ENCODE assay signal across 1 cellular context in genomic region chr16:86563489-86564345, GRCh38.
TF ChIP-seq lines count a peak whose summit lies in the region.

No MANE protein-coding gene starts in this region.

TF ChIP-seq in HEK293, 187 proteins besides CTCF, POLR2A, EP300 and RAD21 (continued from another document):
- TF ChIP-seq TSHZ1 (tag by site-specific recombination; IDR thresholded peaks at IDR 0.05; ENCODE audit: borderline replicate concordance), result no peak
- no peak for TF ChIP-seq ZNF350 (tag by site-specific recombination; IDR thresholded peaks at IDR 0.05)
- TF ChIP-seq PRDM1 (tag by site-specific recombination; IDR thresholded peaks at IDR 0.05), result peak; percentile 38; the same call in 1 of the 2 replicates
- TF ChIP-seq, protein P1, sequence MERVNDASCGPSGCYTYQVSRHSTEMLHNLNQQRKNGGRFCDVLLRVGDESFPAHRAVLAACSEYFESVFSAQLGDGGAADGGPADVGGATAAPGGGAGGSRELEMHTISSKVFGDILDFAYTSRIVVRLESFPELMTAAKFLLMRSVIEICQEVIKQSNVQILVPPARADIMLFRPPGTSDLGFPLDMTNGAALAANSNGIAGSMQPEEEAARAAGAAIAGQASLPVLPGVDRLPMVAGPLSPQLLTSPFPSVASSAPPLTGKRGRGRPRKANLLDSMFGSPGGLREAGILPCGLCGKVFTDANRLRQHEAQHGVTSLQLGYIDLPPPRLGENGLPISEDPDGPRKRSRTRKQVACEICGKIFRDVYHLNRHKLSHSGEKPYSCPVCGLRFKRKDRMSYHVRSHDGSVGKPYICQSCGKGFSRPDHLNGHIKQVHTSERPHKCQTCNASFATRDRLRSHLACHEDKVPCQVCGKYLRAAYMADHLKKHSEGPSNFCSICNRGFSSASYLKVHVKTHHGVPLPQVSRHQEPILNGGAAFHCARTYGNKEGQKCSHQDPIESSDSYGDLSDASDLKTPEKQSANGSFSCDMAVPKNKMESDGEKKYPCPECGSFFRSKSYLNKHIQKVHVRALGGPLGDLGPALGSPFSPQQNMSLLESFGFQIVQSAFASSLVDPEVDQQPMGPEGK (tag by site-specific recombination; IDR thresholded peaks at IDR 0.05), result peak; percentile 41; the same call in 1 of the 2 replicates
- TF ChIP-seq KLF7 (tag by site-specific recombination; IDR thresholded peaks at IDR 0.05; ENCODE audit: borderline replicate concordance), result no peak
- TF ChIP-seq ZNF248 (tag by site-specific recombination; IDR thresholded peaks at IDR 0.05), result no peak
- peak; percentile 15; the same call in 1 of the 2 replicates for TF ChIP-seq ZIC2 (tag by site-specific recombination; IDR thresholded peaks at IDR 0.05)
- TF ChIP-seq GLI4 (tag by site-specific recombination; IDR thresholded peaks at IDR 0.05), result no peak
- TF ChIP-seq YY1 (tag by site-specific recombination; IDR thresholded peaks at IDR 0.05), result no peak
- 0 out of 2 replicates have a peak, but pooled peaks have one; percentile 36 for TF ChIP-seq ZNF501 (tag by site-specific recombination; IDR thresholded peaks at IDR 0.05)
- no peak for TF ChIP-seq IKZF3 (tag by site-specific recombination; IDR thresholded peaks at IDR 0.05)
- TF ChIP-seq, protein P2, sequence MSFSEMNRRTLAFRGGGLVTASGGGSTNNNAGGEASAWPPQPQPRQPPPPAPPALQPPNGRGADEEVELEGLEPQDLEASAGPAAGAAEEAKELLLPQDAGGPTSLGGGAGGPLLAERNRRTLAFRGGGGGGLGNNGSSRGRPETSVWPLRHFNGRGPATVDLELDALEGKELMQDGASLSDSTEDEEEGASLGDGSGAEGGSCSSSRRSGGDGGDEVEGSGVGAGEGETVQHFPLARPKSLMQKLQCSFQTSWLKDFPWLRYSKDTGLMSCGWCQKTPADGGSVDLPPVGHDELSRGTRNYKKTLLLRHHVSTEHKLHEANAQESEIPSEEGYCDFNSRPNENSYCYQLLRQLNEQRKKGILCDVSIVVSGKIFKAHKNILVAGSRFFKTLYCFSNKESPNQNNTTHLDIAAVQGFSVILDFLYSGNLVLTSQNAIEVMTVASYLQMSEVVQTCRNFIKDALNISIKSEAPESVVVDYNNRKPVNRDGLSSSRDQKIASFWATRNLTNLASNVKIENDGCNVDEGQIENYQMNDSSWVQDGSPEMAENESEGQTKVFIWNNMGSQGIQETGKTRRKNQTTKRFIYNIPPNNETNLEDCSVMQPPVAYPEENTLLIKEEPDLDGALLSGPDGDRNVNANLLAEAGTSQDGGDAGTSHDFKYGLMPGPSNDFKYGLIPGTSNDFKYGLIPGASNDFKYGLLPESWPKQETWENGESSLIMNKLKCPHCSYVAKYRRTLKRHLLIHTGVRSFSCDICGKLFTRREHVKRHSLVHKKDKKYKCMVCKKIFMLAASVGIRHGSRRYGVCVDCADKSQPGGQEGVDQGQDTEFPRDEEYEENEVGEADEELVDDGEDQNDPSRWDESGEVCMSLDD (tag by site-specific recombination; IDR thresholded peaks at IDR 0.05), result no peak
- TF ChIP-seq ZSCAN30 (tag by site-specific recombination; IDR thresholded peaks at IDR 0.05), result peak; percentile 93
- TF ChIP-seq, protein P3, sequence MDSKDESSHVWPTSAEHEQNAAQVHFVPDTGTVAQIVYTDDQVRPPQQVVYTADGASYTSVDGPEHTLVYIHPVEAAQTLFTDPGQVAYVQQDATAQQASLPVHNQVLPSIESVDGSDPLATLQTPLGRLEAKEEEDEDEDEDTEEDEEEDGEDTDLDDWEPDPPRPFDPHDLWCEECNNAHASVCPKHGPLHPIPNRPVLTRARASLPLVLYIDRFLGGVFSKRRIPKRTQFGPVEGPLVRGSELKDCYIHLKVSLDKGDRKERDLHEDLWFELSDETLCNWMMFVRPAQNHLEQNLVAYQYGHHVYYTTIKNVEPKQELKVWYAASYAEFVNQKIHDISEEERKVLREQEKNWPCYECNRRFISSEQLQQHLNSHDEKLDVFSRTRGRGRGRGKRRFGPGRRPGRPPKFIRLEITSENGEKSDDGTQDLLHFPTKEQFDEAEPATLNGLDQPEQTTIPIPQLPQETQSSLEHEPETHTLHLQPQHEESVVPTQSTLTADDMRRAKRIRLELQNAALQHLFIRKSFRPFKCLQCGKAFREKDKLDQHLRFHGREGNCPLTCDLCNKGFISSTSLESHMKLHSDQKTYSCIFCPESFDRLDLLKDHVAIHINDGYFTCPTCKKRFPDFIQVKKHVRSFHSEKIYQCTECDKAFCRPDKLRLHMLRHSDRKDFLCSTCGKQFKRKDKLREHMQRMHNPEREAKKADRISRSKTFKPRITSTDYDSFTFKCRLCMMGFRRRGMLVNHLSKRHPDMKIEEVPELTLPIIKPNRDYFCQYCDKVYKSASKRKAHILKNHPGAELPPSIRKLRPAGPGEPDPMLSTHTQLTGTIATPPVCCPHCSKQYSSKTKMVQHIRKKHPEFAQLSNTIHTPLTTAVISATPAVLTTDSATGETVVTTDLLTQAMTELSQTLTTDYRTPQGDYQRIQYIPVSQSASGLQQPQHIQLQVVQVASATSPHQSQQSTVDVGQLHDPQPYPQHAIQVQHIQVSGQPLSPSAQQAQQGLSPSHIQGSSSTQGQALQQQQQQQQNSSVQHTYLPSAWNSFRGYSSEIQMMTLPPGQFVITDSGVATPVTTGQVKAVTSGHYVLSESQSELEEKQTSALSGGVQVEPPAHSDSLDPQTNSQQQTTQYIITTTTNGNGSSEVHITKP (tag by site-specific recombination; IDR thresholded peaks at IDR 0.05), result peak; percentile 96
- TF ChIP-seq ZXDB (tag by site-specific recombination; IDR thresholded peaks at IDR 0.05), result 0 out of 2 replicates have a peak, but pooled peaks have one; percentile 16
- TF ChIP-seq EGR2 (tag by site-specific recombination; IDR thresholded peaks at IDR 0.05; ENCODE audit: low read depth), result peak; percentile 24; the same call in 1 of the 2 replicates
- no peak for TF ChIP-seq ZNF768 (tag by site-specific recombination; IDR thresholded peaks at IDR 0.05)
- TF ChIP-seq ZEB2 (tag by site-specific recombination; IDR thresholded peaks at IDR 0.05), result peak; percentile 71; the same call in 1 of the 2 replicates
- no peak for TF ChIP-seq ZBTB11 (tag by site-specific recombination; conservative IDR thresholded peaks at IDR 0.05; ENCODE audit: low read depth)
- no peak for TF ChIP-seq ZNF324 (tag by site-specific recombination; IDR thresholded peaks at IDR 0.05)
- no peak for TF ChIP-seq ZNF184 (tag by site-specific recombination; IDR thresholded peaks at IDR 0.05)
- peak; percentile 57; the same call in 1 of the 2 replicates for TF ChIP-seq ZNF2 (tag by site-specific recombination; IDR thresholded peaks at IDR 0.05)
- TF ChIP-seq ZNF146 (tag by site-specific recombination; IDR thresholded peaks at IDR 0.05), result no peak
- TF ChIP-seq HOXC10 (CRISPR knock-in tag; IDR thresholded peaks at IDR 0.05), result no peak
- no peak for TF ChIP-seq ZNF48 (tag by site-specific recombination; IDR thresholded peaks at IDR 0.05)
- no peak for TF ChIP-seq ZNF138 (tag by site-specific recombination; IDR thresholded peaks at IDR 0.05; ENCODE audit: borderline replicate concordance)
- TF ChIP-seq ZNF610 (tag by site-specific recombination; IDR thresholded peaks at IDR 0.05; ENCODE audit: borderline replicate concordance), result peak; percentile 50; the same call in 1 of the 2 replicates
- no peak for TF ChIP-seq ZNF658 (tag by site-specific recombination; IDR thresholded peaks at IDR 0.05)
- TF ChIP-seq ZNF521 (tag by site-specific recombination; IDR thresholded peaks at IDR 0.05), result no peak
- TF ChIP-seq ZBTB44 (tag by site-specific recombination; IDR thresholded peaks at IDR 0.05), result 0 out of 2 replicates have a peak, but pooled peaks have one; percentile 37
- 0 out of 2 replicates have a peak, but pooled peaks have one; percentile 44 for TF ChIP-seq KLF8 (tag by site-specific recombination; IDR thresholded peaks at IDR 0.05)
- peak; percentile 56; the same call in 1 of the 2 replicates for TF ChIP-seq SP7 (tag by site-specific recombination; IDR thresholded peaks at IDR 0.05)
- 0 out of 2 replicates have a peak, but pooled peaks have one; percentile 10 for TF ChIP-seq ZBTB17 (tag by site-specific recombination; IDR thresholded peaks at IDR 0.05)
- TF ChIP-seq ZNF585B (tag by site-specific recombination; IDR thresholded peaks at IDR 0.05), result no peak
- TF ChIP-seq ZNF701 (tag by site-specific recombination; IDR thresholded peaks at IDR 0.05), result no peak
- no peak for TF ChIP-seq ZNF830 (tag by site-specific recombination; IDR thresholded peaks at IDR 0.05; ENCODE audit: low read depth)
- TF ChIP-seq ZNF629 (tag by site-specific recombination; IDR thresholded peaks at IDR 0.05), result peak; percentile 37; the same call in 1 of the 2 replicates
- no peak for TF ChIP-seq ZBTB7A (tag by site-specific recombination; IDR thresholded peaks at IDR 0.05; ENCODE audit: low read depth)
- 0 out of 2 replicates have a peak, but pooled peaks have one; percentile 23 for TF ChIP-seq WT1 (tag by site-specific recombination; IDR thresholded peaks at IDR 0.05)
- 0 out of 2 replicates have a peak, but pooled peaks have one; percentile 27 for TF ChIP-seq INSM2 (tag by site-specific recombination; IDR thresholded peaks at IDR 0.05)
- peak; percentile 43 for TF ChIP-seq GLIS1 (tag by site-specific recombination; IDR thresholded peaks at IDR 0.05)
- TF ChIP-seq ZNF335 (tag by site-specific recombination; conservative IDR thresholded peaks at IDR 0.05), result peak; percentile 64
